Comparison of ENCODE assay signal across 10 cellular contexts in genomic region chr7:84188811-84189405, GRCh38. TPM values are rescaled to one million over a fixed set of nuclear protein-coding genes. Genes with fewer than 3 reads are reported as not detected.
DNase-seq lines count a peak whose midpoint lies in the region; TF ChIP-seq lines count a peak whose summit lies in the region.
"Had no signal": no experiment of that assay in that cellular context is flagged by ENCODE, and none has a peak within 500 bp of the region (broad histone marks: within the 10 kb centered on the region; RNA-seq: fewer than 3 reads in every experiment).

No MANE protein-coding gene starts in this region.

- intact Hi-C loops in Calu3 (cut with micrococcal nuclease; ENCODE audit: unreplicated experiment) = loop anchor here (2.0 kb wide), 2 partner anchors 40 to 212 kb away; no protein-coding TSS in a partner anchor

- DNase-seq in NCI-H2107 treated with DMSO at 0.1 percent for 48 hours (lab: John Stamatoyannopoulos, UW; ENCODE audit: unreplicated experiment) (peak; percentile 35), NCI-H2107 (lab: John Stamatoyannopoulos, UW) (no peak), NCI-H446 (lab: John Stamatoyannopoulos, UW) (peak; percentile 22 to 49), epithelial cell of esophagus (ENCODE audit: low read depth) (peak; percentile 62), renal cortical epithelial cell (ENCODE audit: low read depth) (peak; percentile 36), caudate nucleus (lab: John Stamatoyannopoulos, UW) (no peak), cortex of kidney (lab: John Stamatoyannopoulos, UW) (no peak), Calu3 (no peak)
- DNase-seq: gastrocnemius medialis had no signal

- CTCF ChIA-PET in Calu3 (lab: Charles Lee) = no interaction called here

- H3K27ac ChIP-seq in caudate nucleus (ENCODE audit: low read depth, low read length) = no peak overlapping the region
- H3K27ac ChIP-seq: BLaER1, gastrocnemius medialis had no signal

- no peak overlapping the region for H3K27ac Mint-ChIP-seq in Calu3 (ENCODE audit: unreplicated experiment)

- BruUV-seq in Calu3 (replicated peaks; lab: Mats Ljungman, UMichigan) = no TSS peak

- H3K4me3 ChIP-seq in epithelial cell of esophagus (ENCODE audit: low read length) = no peak overlapping the region
- H3K4me3 ChIP-seq: BLaER1, gastrocnemius medialis had no signal

- H3K9me3 Mint-ChIP-seq in Calu3 (ENCODE audit: low read depth, unreplicated experiment) = no peaks in the 10 kb centered on the region

- no peak overlapping the region for H3K4me3 Mint-ChIP-seq in Calu3 (ENCODE audit: low read depth, unreplicated experiment)

- peaks cover 11% of the 10 kb centered on the region for H3K4me1 Mint-ChIP-seq in Calu3 (ENCODE audit: low read depth, unreplicated experiment)

- peak; percentile 62 for TF ChIP-seq CTCF in epithelial cell of esophagus (IDR thresholded peaks at IDR 0.05; ENCODE audit: insufficient read depth, low read depth, low read length, missing control alignments)
- no peak for TF ChIP-seq CTCF in Calu3 (IDR thresholded peaks at IDR 0.05; ENCODE audit: unreplicated experiment)

- no peaks in the 10 kb centered on the region for H3K27me3 Mint-ChIP-seq in Calu3 (ENCODE audit: unreplicated experiment)

- peaks cover 3% of the 10 kb centered on the region for H3K36me3 Mint-ChIP-seq in Calu3 (ENCODE audit: insufficient read depth, unreplicated experiment)

RNA-seq across cellular contexts. Expression of gene SEMA3A, which starts 5.7 kb away (rescaled TPM):
- total RNA-seq in renal cortical epithelial cell (7.1 and 16.0 TPM in 2 replicates), Calu3 (2022) (20.2 and 24.3 TPM in 2 replicates)

Comparison
In these comparisons a context has a peak if more than half of its experiments do, and no peak if none do; other contexts are left out.
1. DNase-seq: peak in NCI-H2107 treated with DMSO at 0.1 percent for 48 hours (single experiment), NCI-H446 (2 of 2), epithelial cell of esophagus (single experiment) and renal cortical epithelial cell (single experiment); none in NCI-H2107 (single experiment), caudate nucleus (0 of 61), cortex of kidney (single experiment) and Calu3 (single experiment).